8 cellular contexts compared by ENCODE assay signal in genomic region chr3:98522538-98523281, GRCh38. TPM values are rescaled to one million over a fixed set of nuclear protein-coding genes. Genes with fewer than 3 reads are reported as not detected.
DNase-seq lines count a peak whose midpoint lies in the region; ATAC-seq and TF ChIP-seq lines count a peak whose summit lies in the region.

Gene CLDND1 (minus strand): TSS chr3:98522902. CDS start chr3:98521424, 1,478 bp downstream.

- H3K4me1 ChIP-seq in PC-9 (replicated peaks; ENCODE audit: insufficient read depth) = peaks cover 22% of the 10 kb centered on the region

- H3F3A ChIP-seq in PC-9 (ENCODE audit: insufficient read depth, low read depth) = peaks cover 17% of the 10 kb centered on the region

- H3K27ac ChIP-seq in PC-9 = peak within 1 kb of the TSS; percentile 86

- no peaks in the 10 kb centered on the region for H3K9me3 ChIP-seq in PC-9 (ENCODE audit: insufficient read depth, low read depth)

- H3K9me2 ChIP-seq in PC-9 (ENCODE audit: insufficient read depth) = no peaks in the 10 kb centered on the region

- DNase-seq in DMS153 (lab: John Stamatoyannopoulos, UW) (peak; percentile 95), PC-9 (peak; percentile 96 to 98), epithelial cell of proximal tubule (ENCODE audit: low read depth) (no peak), mucosa of gallbladder (ENCODE audit: low spot score) (peak; percentile 97)
- DNase-seq in Jurkat, Clone E6-1 (ENCODE audit: low read depth, low spot score) = peak; percentile 93
- DNase-seq in activated T-cell treated with anti-CD3 and anti-CD28 coated beads, Interleukin-2, amount 50 U/mL, for 1 hour = peak; percentile 95
- DNase-seq in stimulated activated CD8-positive, alpha-beta memory T cell treated with anti-CD3 and anti-CD28 coated beads, Interleukin-4, amount 100 ng/mL, for 4 hours (ENCODE audit: low read depth in 2 of 2, low spot score in 1 of 2) = peak; percentile 83 to 91

- peak within 1 kb of the TSS; percentile 84 for H2AFZ ChIP-seq in PC-9

- peaks cover 48% of the 10 kb centered on the region for H3K79me2 ChIP-seq in PC-9 (ENCODE audit: low read depth)

- H3K4me2 ChIP-seq in PC-9 = peak within 1 kb of the TSS; percentile 90

- CTCF ChIA-PET in PC-9 (lab: Charles Lee) = interaction anchor here (0.6 to 0.7 kb wide), 2 partner anchors 26 to 80 kb away, joined by 4 read pairs; no protein-coding TSS in a partner anchor

- no peak for TF ChIP-seq CTCF in PC-9 (conservative IDR thresholded peaks at IDR 0.05)
- TF ChIP-seq CTCF in epithelial cell of proximal tubule (conservative IDR thresholded peaks at IDR 0.05; ENCODE audit: low read depth, low read length) = no peak

- peak within 1 kb of the TSS; percentile 93 for H3K4me3 ChIP-seq in Jurkat, Clone E6-1 (ENCODE audit: low read length)
- peak within 1 kb of the TSS; percentile 83 for H3K4me3 ChIP-seq in PC-9
- H3K4me3 ChIP-seq in epithelial cell of proximal tubule (ENCODE audit: low read depth, low read length) = peak within 1 kb of the TSS; percentile 88

- POLR2A ChIA-PET in PC-9 (lab: Charles Lee; ENCODE audit: unreplicated experiment) = interaction anchor here (0.6 to 1.1 kb wide), 8 partner anchors 10 to 121 kb away, joined by 3 to 11 read pairs (median 6); partner anchors contain the start of gene CPOX

- intact Hi-C loops in PC-9 (cut with micrococcal nuclease; ENCODE audit: unreplicated experiment) = loop anchor here (1.0 to 5.0 kb wide), 5 partner anchors 9 to 178 kb away; partner anchors contain the start of gene CPOX

- H3K27me3 ChIP-seq in PC-9 (ENCODE audit: insufficient read depth, low read depth) = no peaks in the 10 kb centered on the region

- BruUV-seq in PC-9 (replicated peaks; lab: Mats Ljungman, UMichigan) = TSS peak; percentile 24

- peaks cover 35% of the 10 kb centered on the region for H3K36me3 ChIP-seq in PC-9 (ENCODE audit: low read depth)

- peak; percentile 86 for ATAC-seq in GM21619 (IDR thresholded peaks at IDR 0.05; ENCODE audit: unreplicated experiment)

- H4K20me1 ChIP-seq in PC-9 (ENCODE audit: insufficient read depth) = no peaks in the 10 kb centered on the region

RNA-seq across cellular contexts. Expression of gene CLDND1, which starts in this region (rescaled TPM):
- 80.2 TPM for polyA plus RNA-seq in Jurkat, Clone E6-1 (2012; ENCODE audit: insufficient read depth, insufficient read length)
- total RNA-seq in PC-9 (2021) (143 and 152 TPM in 2 replicates), epithelial cell of proximal tubule (107 and 167 TPM in 2 replicates), mucosa of gallbladder (69.4 TPM)
